In genomic region chr5:163505049-163505474, GRCh38 we compare ENCODE assay signal across 8 cellular contexts. TPM values are rescaled to one million over a fixed set of nuclear protein-coding genes. Genes with fewer than 3 reads are reported as not detected.
DNase-seq lines count a peak whose midpoint lies in the region; ATAC-seq and TF ChIP-seq lines count a peak whose summit lies in the region.

No MANE protein-coding gene starts in this region.

- H3K27ac ChIP-seq in RWPE1 (peak overlapping the region; percentile 97), psoas muscle (peak overlapping the region; percentile 99)

- H3K36me3 ChIP-seq in psoas muscle (ENCODE audit: insufficient read depth in 1 of 2, low read depth in 1 of 2): no peaks in the 10 kb centered on the region

- peaks cover 34% of the 10 kb centered on the region for H3K4me1 ChIP-seq in psoas muscle

- H3K9me3 ChIP-seq in psoas muscle: no peaks in the 10 kb centered on the region

- POLR2A ChIA-PET in RWPE1 (lab: Yijun Ruan, JAX; ENCODE audit: low non-redundant PET): interaction anchor here (0.8 to 1.1 kb wide), 3 partner anchors 44 to 67 kb away, joined by 3 to 7 read pairs (median 3); partner anchors contain the start of genes HMMR and NUDCD2

- TF ChIP-seq CTCF in RWPE1 (conservative IDR thresholded peaks at IDR 0.05; ENCODE audit: low read depth): no peak
- no peak for TF ChIP-seq CTCF in fibroblast of mammary gland (conservative IDR thresholded peaks at IDR 0.05; ENCODE audit: control insufficient read depth, insufficient read depth, low read depth, low read length)
- no peak for TF ChIP-seq CTCF in psoas muscle (IDR thresholded peaks at IDR 0.05)

- DNase-seq in RWPE1 (ENCODE audit: low spot score): peak; percentile 16
- DNase-seq in fibroblast of mammary gland (ENCODE audit: low read depth): no peak
- DNase-seq in psoas muscle: no peak
- no peak for DNase-seq in NCI-H128 (lab: John Stamatoyannopoulos, UW; ENCODE audit: unreplicated experiment)
- no peak for DNase-seq in NCI-H1436 (lab: John Stamatoyannopoulos, UW)
- DNase-seq in globus pallidus (ENCODE audit: low spot score): no peak

- peak; percentile 5 for ATAC-seq in GM21528 (IDR thresholded peaks at IDR 0.05; ENCODE audit: low FRiP score, unreplicated experiment)
- peak in 3 of 4 donors; percentile 1 to 7 (median 1) for ATAC-seq in psoas muscle
- no peak for ATAC-seq in HG03039 (IDR thresholded peaks at IDR 0.05; ENCODE audit: unreplicated experiment)

- 0 to 1% (median 0%) methylated on average over 12 of the region's 12 CpGs for WGBS in psoas muscle, 3 donors

- intact Hi-C loops in psoas muscle (cut with DNase I): loop anchor here (2.0 kb wide), 2 partner anchors 42 to 44 kb away; partner anchors contain the start of genes HMMR (in 1 of the 2) and NUDCD2 (in 1 of the 2)

- H3K4me3 ChIP-seq in fibroblast of mammary gland (ENCODE audit: control insufficient read depth, low read depth, low read length): peak overlapping the region; percentile 81
- H3K4me3 ChIP-seq in psoas muscle: peak overlapping the region; percentile 88

- CTCF ChIA-PET in RWPE1 (lab: Yijun Ruan, JAX): interaction anchor here (0.8 to 1.2 kb wide), 2 partner anchors 16 to 1128 kb away, joined by 4 to 6 read pairs; no protein-coding TSS in a partner anchor

- no peaks in the 10 kb centered on the region for H3K27me3 ChIP-seq in psoas muscle (ENCODE audit: insufficient read depth in 3 of 3, low read length in 2 of 3)

RNA-seq across cellular contexts. Expression of gene MAT2B, which starts 0.4 kb away (rescaled TPM):
- total RNA-seq in psoas muscle: 10 to 100 TPM; 27.3 to 35.9 (median 32.6) TPM
- polyA plus RNA-seq in psoas muscle: 10 to 100 TPM; 29.7 to 72.7 (median 37.8) TPM

RNA-seq across cellular contexts. Expression of gene HMMR, which starts 44.6 kb away (rescaled TPM):
- 1 to 10 TPM in 1 of 4 donors, under 1 TPM in 3; 0.14 to 1.4 (median 0.65) TPM for total RNA-seq in psoas muscle
- under 1 TPM; 0.23 to 0.93 (median 0.45) TPM for polyA plus RNA-seq in psoas muscle

RNA-seq across cellular contexts. Expression of gene NUDCD2, which starts 45.2 kb away (rescaled TPM):
- total RNA-seq in psoas muscle: 10 to 100 TPM; 13.6 to 26.3 (median 16.7) TPM
- 10 to 100 TPM in 1 of 3 donors, 1 to 10 TPM in 2; 3.8 to 18.3 (median 5.4) TPM for polyA plus RNA-seq in psoas muscle
